ENCODE assay signal across 1 cellular context in genomic region chr2:27092696-27093429, GRCh38.
TF ChIP-seq lines count a peak whose summit lies in the region.

No MANE protein-coding gene starts in this region.

TF ChIP-seq in HepG2, 621 proteins besides CTCF, POLR2A, EP300 and RAD21 (continued from another document and continues in another):
- TF ChIP-seq ZNF609 (CRISPR knock-in tag; IDR thresholded peaks at IDR 0.05; ENCODE audit: borderline replicate concordance) (peak; percentile 80), BCLAF1 (IDR thresholded peaks at IDR 0.05) (no peak), ZSCAN20 (CRISPR knock-in tag; IDR thresholded peaks at IDR 0.05; ENCODE audit: borderline replicate concordance) (no peak), THAP8 (CRISPR knock-in tag; IDR thresholded peaks at IDR 0.05; ENCODE audit: borderline replicate concordance) (peak; percentile 11; the same call in 1 of the 2 replicates), ZNF225 (CRISPR knock-in tag; IDR thresholded peaks at IDR 0.05) (0 out of 2 replicates have a peak, but pooled peaks have one; percentile 16), ZNF563 (CRISPR knock-in tag; IDR thresholded peaks at IDR 0.05) (peak; percentile 60; the same call in 1 of the 2 replicates), ZNF644 (CRISPR knock-in tag; IDR thresholded peaks at IDR 0.05; ENCODE audit: low read depth) (peak; percentile 89; the same call in 1 of the 2 replicates), ZBTB43 (CRISPR knock-in tag; conservative IDR thresholded peaks at IDR 0.05) (peak; percentile 76; the same call in 1 of the 2 replicates), JUN (CRISPR knock-in tag; IDR thresholded peaks at IDR 0.05) (no peak; the same call in 1 of the 2 replicates), RNF2 (conservative IDR thresholded peaks at IDR 0.05; ENCODE audit: low read depth) (0 out of 2 replicates have a peak, but pooled peaks have one; percentile 34), SOX13 (IDR thresholded peaks at IDR 0.05) (peak; percentile 32; the same call in 1 of the 2 replicates), SOX13 (CRISPR knock-in tag; conservative IDR thresholded peaks at IDR 0.05 in 1 of 2, IDR thresholded peaks at IDR 0.05 in 1 of 2) (peak in 1 of 2 experiments; percentile 83; a peak in 2 of 4 replicates), NFYC (CRISPR knock-in tag; IDR thresholded peaks at IDR 0.05) (peak; percentile 31; the same call in 1 of the 2 replicates), ZNF207 (IDR thresholded peaks at IDR 0.05; ENCODE audit: borderline replicate concordance) (no peak), KAT8 (CRISPR knock-in tag; IDR thresholded peaks at IDR 0.05) (peak; percentile 84), ZNF782 (CRISPR knock-in tag; IDR thresholded peaks at IDR 0.05; ENCODE audit: borderline replicate concordance) (no peak; the same call in 1 of the 2 replicates), FOSL2 (CRISPR knock-in tag; IDR thresholded peaks at IDR 0.05) (peak; percentile 74), ZNF44 (CRISPR knock-in tag; IDR thresholded peaks at IDR 0.05) (peak; percentile 72; the same call in 1 of the 2 replicates), TP53 (CRISPR knock-in tag; conservative IDR thresholded peaks at IDR 0.05) (0 out of 2 replicates have a peak, but pooled peaks have one; percentile 68), HOXA5 (CRISPR knock-in tag; IDR thresholded peaks at IDR 0.05) (no peak; the same call in 1 of the 2 replicates), SKI (IDR thresholded peaks at IDR 0.05; ENCODE audit: partially characterized antibody) (peak; percentile 70), NR2C2 (CRISPR knock-in tag; IDR thresholded peaks at IDR 0.05; ENCODE audit: borderline replicate concordance) (peak; percentile 97), ZBTB21 (CRISPR knock-in tag; IDR thresholded peaks at IDR 0.05) (no peak), THRA (CRISPR knock-in tag; IDR thresholded peaks at IDR 0.05; ENCODE audit: borderline replicate concordance) (peak; percentile 87), FOXK2 (IDR thresholded peaks at IDR 0.05) (no peak), HOMEZ (CRISPR knock-in tag; IDR thresholded peaks at IDR 0.05; ENCODE audit: low read depth) (peak; percentile 69; the same call in 1 of the 2 replicates), CCAR2 (optimal IDR thresholded peaks at IDR 0.05; ENCODE audit: low read depth, low read length) (no peak), IKZF5 (CRISPR knock-in tag; IDR thresholded peaks at IDR 0.05) (peak; percentile 66; the same call in 1 of the 2 replicates), ZNF383 (CRISPR knock-in tag; IDR thresholded peaks at IDR 0.05; ENCODE audit: borderline replicate concordance) (0 out of 2 replicates have a peak, but pooled peaks have one; percentile 11), KDM3A (CRISPR knock-in tag; IDR thresholded peaks at IDR 0.05; ENCODE audit: low read depth) (peak; percentile 96), SRF (IDR thresholded peaks at IDR 0.05; ENCODE audit: low read depth, low read length) (peak; percentile 70)
- TF ChIP-seq, protein P1, sequence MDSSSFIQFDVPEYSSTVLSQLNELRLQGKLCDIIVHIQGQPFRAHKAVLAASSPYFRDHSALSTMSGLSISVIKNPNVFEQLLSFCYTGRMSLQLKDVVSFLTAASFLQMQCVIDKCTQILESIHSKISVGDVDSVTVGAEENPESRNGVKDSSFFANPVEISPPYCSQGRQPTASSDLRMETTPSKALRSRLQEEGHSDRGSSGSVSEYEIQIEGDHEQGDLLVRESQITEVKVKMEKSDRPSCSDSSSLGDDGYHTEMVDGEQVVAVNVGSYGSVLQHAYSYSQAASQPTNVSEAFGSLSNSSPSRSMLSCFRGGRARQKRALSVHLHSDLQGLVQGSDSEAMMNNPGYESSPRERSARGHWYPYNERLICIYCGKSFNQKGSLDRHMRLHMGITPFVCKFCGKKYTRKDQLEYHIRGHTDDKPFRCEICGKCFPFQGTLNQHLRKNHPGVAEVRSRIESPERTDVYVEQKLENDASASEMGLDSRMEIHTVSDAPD (CRISPR knock-in tag; IDR thresholded peaks at IDR 0.05) = peak; percentile 94
- TF ChIP-seq, protein P2, sequence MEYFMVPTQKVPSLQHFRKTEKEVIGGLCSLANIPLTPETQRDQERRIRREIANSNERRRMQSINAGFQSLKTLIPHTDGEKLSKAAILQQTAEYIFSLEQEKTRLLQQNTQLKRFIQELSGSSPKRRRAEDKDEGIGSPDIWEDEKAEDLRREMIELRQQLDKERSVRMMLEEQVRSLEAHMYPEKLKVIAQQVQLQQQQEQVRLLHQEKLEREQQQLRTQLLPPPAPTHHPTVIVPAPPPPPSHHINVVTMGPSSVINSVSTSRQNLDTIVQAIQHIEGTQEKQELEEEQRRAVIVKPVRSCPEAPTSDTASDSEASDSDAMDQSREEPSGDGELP (IDR thresholded peaks at IDR 0.05; ENCODE audit: borderline replicate concordance, low read depth) = peak; percentile 68; the same call in 1 of the 2 replicates
- TF ChIP-seq, protein P3, sequence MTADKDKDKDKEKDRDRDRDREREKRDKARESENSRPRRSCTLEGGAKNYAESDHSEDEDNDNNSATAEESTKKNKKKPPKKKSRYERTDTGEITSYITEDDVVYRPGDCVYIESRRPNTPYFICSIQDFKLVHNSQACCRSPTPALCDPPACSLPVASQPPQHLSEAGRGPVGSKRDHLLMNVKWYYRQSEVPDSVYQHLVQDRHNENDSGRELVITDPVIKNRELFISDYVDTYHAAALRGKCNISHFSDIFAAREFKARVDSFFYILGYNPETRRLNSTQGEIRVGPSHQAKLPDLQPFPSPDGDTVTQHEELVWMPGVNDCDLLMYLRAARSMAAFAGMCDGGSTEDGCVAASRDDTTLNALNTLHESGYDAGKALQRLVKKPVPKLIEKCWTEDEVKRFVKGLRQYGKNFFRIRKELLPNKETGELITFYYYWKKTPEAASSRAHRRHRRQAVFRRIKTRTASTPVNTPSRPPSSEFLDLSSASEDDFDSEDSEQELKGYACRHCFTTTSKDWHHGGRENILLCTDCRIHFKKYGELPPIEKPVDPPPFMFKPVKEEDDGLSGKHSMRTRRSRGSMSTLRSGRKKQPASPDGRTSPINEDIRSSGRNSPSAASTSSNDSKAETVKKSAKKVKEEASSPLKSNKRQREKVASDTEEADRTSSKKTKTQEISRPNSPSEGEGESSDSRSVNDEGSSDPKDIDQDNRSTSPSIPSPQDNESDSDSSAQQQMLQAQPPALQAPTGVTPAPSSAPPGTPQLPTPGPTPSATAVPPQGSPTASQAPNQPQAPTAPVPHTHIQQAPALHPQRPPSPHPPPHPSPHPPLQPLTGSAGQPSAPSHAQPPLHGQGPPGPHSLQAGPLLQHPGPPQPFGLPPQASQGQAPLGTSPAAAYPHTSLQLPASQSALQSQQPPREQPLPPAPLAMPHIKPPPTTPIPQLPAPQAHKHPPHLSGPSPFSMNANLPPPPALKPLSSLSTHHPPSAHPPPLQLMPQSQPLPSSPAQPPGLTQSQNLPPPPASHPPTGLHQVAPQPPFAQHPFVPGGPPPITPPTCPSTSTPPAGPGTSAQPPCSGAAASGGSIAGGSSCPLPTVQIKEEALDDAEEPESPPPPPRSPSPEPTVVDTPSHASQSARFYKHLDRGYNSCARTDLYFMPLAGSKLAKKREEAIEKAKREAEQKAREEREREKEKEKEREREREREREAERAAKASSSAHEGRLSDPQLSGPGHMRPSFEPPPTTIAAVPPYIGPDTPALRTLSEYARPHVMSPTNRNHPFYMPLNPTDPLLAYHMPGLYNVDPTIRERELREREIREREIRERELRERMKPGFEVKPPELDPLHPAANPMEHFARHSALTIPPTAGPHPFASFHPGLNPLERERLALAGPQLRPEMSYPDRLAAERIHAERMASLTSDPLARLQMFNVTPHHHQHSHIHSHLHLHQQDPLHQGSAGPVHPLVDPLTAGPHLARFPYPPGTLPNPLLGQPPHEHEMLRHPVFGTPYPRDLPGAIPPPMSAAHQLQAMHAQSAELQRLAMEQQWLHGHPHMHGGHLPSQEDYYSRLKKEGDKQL (CRISPR knock-in tag; IDR thresholded peaks at IDR 0.05; ENCODE audit: low read depth) = 0 out of 2 replicates have a peak, but pooled peaks have one; percentile 22
